Comparison of ENCODE assay signal across 8 cellular contexts in genomic region chr5:32538031-32538547, GRCh38. TPM values are rescaled to one million over a fixed set of nuclear protein-coding genes. Genes with fewer than 3 reads are reported as not detected.
DNase-seq lines count a peak whose midpoint lies in the region; ATAC-seq and TF ChIP-seq lines count a peak whose summit lies in the region.

No MANE protein-coding gene starts in this region.

- no peaks in the 10 kb centered on the region for H3K9me2 ChIP-seq in DOHH2 (replicated peaks; ENCODE audit: control insufficient read depth, low read length)

- H3K4me2 ChIP-seq in DOHH2 (ENCODE audit: low read length): peak overlapping the region; percentile 29; the same call in 1 of the 2 replicates

- CTCF ChIA-PET in activated CD8-positive, alpha-beta T cell treated with anti-CD3 and anti-CD28 coated beads for 36 hours (lab: Charles Lee): interaction anchor here (1.5 to 3.1 kb wide), 2 partner anchors 47 to 52 kb away, joined by 4 to 16 read pairs; no protein-coding TSS in a partner anchor

- H3K27ac ChIP-seq in DOHH2 (ENCODE audit: low read depth, low read length): no peak overlapping the region
- no peak overlapping the region for H3K27ac ChIP-seq in tibial artery

- H3K27me3 ChIP-seq in DOHH2 (ENCODE audit: control insufficient read depth, low read length) (peaks cover 17% of the 10 kb centered on the region), tibial artery (no peaks in the 10 kb centered on the region)

- DNase-seq in GM20000 (ENCODE audit: low spot score): peak; percentile 59
- DNase-seq in activated CD8-positive, alpha-beta T cell treated with anti-CD3 and anti-CD28 coated beads for 36 hours: peak; percentile 78
- peak; percentile 64 for DNase-seq in stimulated activated CD4-positive, alpha-beta T cell treated with anti-CD3 and anti-CD28 coated beads, Interleukin-1b, Interleukin-23, amount 100 ng/mL, for 48 hours
- DNase-seq in effector CD8-positive, alpha-beta T cell (lab: John Stamatoyannopoulos, UW): no peak
- DNase-seq in tibial artery: no peak
- no peak for DNase-seq in SW 1271 (lab: John Stamatoyannopoulos, UW)

- H3K4me1 ChIP-seq in DOHH2 (ENCODE audit: control insufficient read depth, low read length): peaks cover 24% of the 10 kb centered on the region
- peaks cover 0 to 18% (median 0%) of the 10 kb centered on the region in 4 donors for H3K4me1 ChIP-seq in tibial artery

- H3K9me3 Mint-ChIP-seq in activated CD8-positive, alpha-beta T cell treated with anti-CD3 and anti-CD28 coated beads for 36 hours: peaks cover 3% of the 10 kb centered on the region

- intact Hi-C loops in activated CD8-positive, alpha-beta T cell treated with anti-CD3 and anti-CD28 coated beads for 36 hours (cut with micrococcal nuclease): no loop called here
- intact Hi-C loops in tibial artery (cut with DNase I; ENCODE audit: low total_unique reads): no loop called here

- ATAC-seq in HG03460 (IDR thresholded peaks at IDR 0.05; ENCODE audit: unreplicated experiment): peak; percentile 82
- peak; percentile 86 for ATAC-seq in activated CD8-positive, alpha-beta T cell treated with anti-CD3 and anti-CD28 coated beads for 36 hours

- H3K4me1 Mint-ChIP-seq in activated CD8-positive, alpha-beta T cell treated with anti-CD3 and anti-CD28 coated beads for 36 hours (ENCODE audit: low read depth): peaks cover 35% of the 10 kb centered on the region

- H3K79me2 ChIP-seq in DOHH2 (ENCODE audit: control insufficient read depth, low read length): no peaks in the 10 kb centered on the region

- no peaks in the 10 kb centered on the region for H3K36me3 ChIP-seq in DOHH2 (ENCODE audit: control insufficient read depth, low read length)
- H3K36me3 ChIP-seq in tibial artery: no peaks in the 10 kb centered on the region

- peaks cover 5% of the 10 kb centered on the region for H3K36me3 Mint-ChIP-seq in activated CD8-positive, alpha-beta T cell treated with anti-CD3 and anti-CD28 coated beads for 36 hours (ENCODE audit: low read depth)

- H4K20me1 ChIP-seq in DOHH2 (ENCODE audit: control insufficient read depth, insufficient read depth, low read depth, low read length): no peaks in the 10 kb centered on the region

- no peak overlapping the region for H3K4me3 Mint-ChIP-seq in activated CD8-positive, alpha-beta T cell treated with anti-CD3 and anti-CD28 coated beads for 36 hours

- TF ChIP-seq CTCF in DOHH2 (IDR thresholded peaks at IDR 0.05; ENCODE audit: low read depth, low read length, poor library complexity, severe bottlenecking) (no peak), GM20000 (IDR thresholded peaks at IDR 0.05; ENCODE audit: extremely low read depth, missing control alignments) (no peak), tibial artery (IDR thresholded peaks at IDR 0.05) (no peak)
- TF ChIP-seq CTCF in activated CD8-positive, alpha-beta T cell treated with anti-CD3 and anti-CD28 coated beads for 36 hours (IDR thresholded peaks at IDR 0.05): no peak

- peak overlapping the region; percentile 80 for H3K27ac Mint-ChIP-seq in activated CD8-positive, alpha-beta T cell treated with anti-CD3 and anti-CD28 coated beads for 36 hours

- POLR2A ChIA-PET in activated CD8-positive, alpha-beta T cell treated with anti-CD3 and anti-CD28 coated beads for 36 hours (lab: Charles Lee): interaction anchor here (0.5 to 1.9 kb wide), 3 partner anchors 33 to 369 kb away, joined by 3 to 6 read pairs (median 4); no protein-coding TSS in a partner anchor

- H3F3A ChIP-seq in DOHH2 (ENCODE audit: control insufficient read depth, insufficient read depth): no peaks in the 10 kb centered on the region

- no peak overlapping the region for H3K4me3 ChIP-seq in DOHH2 (ENCODE audit: low read length)
- H3K4me3 ChIP-seq in tibial artery: no peak overlapping the region

- H3K9me3 ChIP-seq in DOHH2 (ENCODE audit: control insufficient read depth, insufficient read depth, low read length): no peaks in the 10 kb centered on the region
- no peaks in the 10 kb centered on the region for H3K9me3 ChIP-seq in tibial artery

- no peaks in the 10 kb centered on the region for H3K27me3 Mint-ChIP-seq in activated CD8-positive, alpha-beta T cell treated with anti-CD3 and anti-CD28 coated beads for 36 hours

RNA-seq across cellular contexts. Expression of gene SUB1, which starts 47.3 kb away (rescaled TPM):
- total RNA-seq in activated CD8-positive, alpha-beta T cell treated with anti-CD3 and anti-CD28 coated beads for 36 hours: 100 to 1,000 TPM; 403 to 431 TPM

Comparison
In these comparisons a context has a peak if more than half of its experiments do, and no peak if none do; other contexts are left out.
1. DNase-seq: peak in GM20000 (single experiment), activated CD8-positive, alpha-beta T cell treated with anti-CD3 and anti-CD28 coated beads for 36 hours (single experiment) and stimulated activated CD4-positive, alpha-beta T cell treated with anti-CD3 and anti-CD28 coated beads, Interleukin-1b, Interleukin-23, amount 100 ng/mL, for 48 hours (single experiment); none in effector CD8-positive, alpha-beta T cell (single experiment), tibial artery (0 of 2) and SW 1271 (0 of 2).